In the genomic region with DNA sequence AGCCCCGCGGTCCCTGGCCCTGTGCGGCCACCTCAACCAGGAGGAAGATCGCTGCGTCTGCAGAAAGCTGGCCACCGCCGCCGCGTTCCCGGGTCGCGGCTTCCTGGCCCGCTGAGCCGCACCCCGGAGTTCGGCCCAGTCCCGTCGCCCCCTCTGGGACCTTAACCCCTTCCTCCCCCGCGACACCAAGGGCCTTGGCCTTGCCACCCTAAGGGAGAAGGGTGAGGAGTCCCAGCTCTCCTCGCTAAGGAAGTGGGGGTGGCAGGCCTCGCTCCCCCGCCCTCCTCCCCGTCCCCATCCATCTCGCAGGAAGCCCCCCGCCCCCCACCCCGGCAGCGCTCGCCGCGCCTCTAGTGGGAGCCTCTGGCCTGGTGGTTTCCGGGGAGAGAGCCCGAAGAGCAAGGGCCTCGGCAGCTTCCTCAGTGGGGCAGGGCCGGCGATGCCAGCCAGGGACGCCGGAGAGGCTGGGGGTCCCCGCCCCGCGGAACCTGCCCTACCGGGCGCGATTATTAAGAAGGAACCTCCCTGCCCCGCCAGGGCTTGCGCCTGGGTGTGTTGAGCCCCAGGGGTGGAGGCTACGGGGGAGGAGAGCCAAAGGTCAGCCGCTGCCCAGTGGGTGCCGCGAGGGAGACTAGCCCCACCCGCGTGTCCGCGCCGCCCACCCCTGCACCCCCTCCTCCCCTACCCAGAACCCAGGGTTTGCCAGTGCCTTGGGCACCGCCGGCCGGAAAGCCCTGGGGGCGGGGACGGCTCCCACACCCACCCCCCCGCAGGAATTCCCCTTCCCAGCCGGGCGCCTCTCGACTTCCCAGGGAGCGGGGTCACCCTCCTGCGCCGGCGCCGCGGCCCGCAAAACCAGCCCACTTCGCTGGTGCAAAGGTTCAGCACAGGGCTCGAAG, we compare ENCODE assay signal across 1 cellular context.
TF ChIP-seq lines count a peak whose summit lies in the region.

No MANE protein-coding gene starts in this region.

TF ChIP-seq in HepG2, 621 proteins besides CTCF, POLR2A, EP300 and RAD21 (continued from another document):
- TF ChIP-seq HDAC1 (CRISPR knock-in tag; IDR thresholded peaks at IDR 0.05) (peak; percentile 70), ZC3H4 (CRISPR knock-in tag; IDR thresholded peaks at IDR 0.05; ENCODE audit: borderline replicate concordance) (no peak), ZNF160 (CRISPR knock-in tag; IDR thresholded peaks at IDR 0.05) (0 out of 2 replicates have a peak, but pooled peaks have one; percentile 11), ZNF816 (CRISPR knock-in tag; IDR thresholded peaks at IDR 0.05; ENCODE audit: borderline replicate concordance) (peak; percentile 78; the same call in 1 of the 2 replicates), MIER3 (CRISPR knock-in tag; IDR thresholded peaks at IDR 0.05; ENCODE audit: borderline replicate concordance) (no peak), ZIK1 (CRISPR knock-in tag; IDR thresholded peaks at IDR 0.05; ENCODE audit: borderline replicate concordance, low read depth) (peak; percentile 84; the same call in 1 of the 2 replicates), TCF7L2 (IDR thresholded peaks at IDR 0.05; ENCODE audit: low read depth, low read length) (no peak), AGO1 (IDR thresholded peaks at IDR 0.05; ENCODE audit: low read depth, low read length, poor library complexity, severe bottlenecking) (peak; percentile 98)
- TF ChIP-seq, protein P1, sequence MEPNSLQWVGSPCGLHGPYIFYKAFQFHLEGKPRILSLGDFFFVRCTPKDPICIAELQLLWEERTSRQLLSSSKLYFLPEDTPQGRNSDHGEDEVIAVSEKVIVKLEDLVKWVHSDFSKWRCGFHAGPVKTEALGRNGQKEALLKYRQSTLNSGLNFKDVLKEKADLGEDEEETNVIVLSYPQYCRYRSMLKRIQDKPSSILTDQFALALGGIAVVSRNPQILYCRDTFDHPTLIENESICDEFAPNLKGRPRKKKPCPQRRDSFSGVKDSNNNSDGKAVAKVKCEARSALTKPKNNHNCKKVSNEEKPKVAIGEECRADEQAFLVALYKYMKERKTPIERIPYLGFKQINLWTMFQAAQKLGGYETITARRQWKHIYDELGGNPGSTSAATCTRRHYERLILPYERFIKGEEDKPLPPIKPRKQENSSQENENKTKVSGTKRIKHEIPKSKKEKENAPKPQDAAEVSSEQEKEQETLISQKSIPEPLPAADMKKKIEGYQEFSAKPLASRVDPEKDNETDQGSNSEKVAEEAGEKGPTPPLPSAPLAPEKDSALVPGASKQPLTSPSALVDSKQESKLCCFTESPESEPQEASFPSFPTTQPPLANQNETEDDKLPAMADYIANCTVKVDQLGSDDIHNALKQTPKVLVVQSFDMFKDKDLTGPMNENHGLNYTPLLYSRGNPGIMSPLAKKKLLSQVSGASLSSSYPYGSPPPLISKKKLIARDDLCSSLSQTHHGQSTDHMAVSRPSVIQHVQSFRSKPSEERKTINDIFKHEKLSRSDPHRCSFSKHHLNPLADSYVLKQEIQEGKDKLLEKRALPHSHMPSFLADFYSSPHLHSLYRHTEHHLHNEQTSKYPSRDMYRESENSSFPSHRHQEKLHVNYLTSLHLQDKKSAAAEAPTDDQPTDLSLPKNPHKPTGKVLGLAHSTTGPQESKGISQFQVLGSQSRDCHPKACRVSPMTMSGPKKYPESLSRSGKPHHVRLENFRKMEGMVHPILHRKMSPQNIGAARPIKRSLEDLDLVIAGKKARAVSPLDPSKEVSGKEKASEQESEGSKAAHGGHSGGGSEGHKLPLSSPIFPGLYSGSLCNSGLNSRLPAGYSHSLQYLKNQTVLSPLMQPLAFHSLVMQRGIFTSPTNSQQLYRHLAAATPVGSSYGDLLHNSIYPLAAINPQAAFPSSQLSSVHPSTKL (CRISPR knock-in tag; IDR thresholded peaks at IDR 0.05), result peak; percentile 37; the same call in 1 of the 2 replicates
- TF ChIP-seq, protein P2, sequence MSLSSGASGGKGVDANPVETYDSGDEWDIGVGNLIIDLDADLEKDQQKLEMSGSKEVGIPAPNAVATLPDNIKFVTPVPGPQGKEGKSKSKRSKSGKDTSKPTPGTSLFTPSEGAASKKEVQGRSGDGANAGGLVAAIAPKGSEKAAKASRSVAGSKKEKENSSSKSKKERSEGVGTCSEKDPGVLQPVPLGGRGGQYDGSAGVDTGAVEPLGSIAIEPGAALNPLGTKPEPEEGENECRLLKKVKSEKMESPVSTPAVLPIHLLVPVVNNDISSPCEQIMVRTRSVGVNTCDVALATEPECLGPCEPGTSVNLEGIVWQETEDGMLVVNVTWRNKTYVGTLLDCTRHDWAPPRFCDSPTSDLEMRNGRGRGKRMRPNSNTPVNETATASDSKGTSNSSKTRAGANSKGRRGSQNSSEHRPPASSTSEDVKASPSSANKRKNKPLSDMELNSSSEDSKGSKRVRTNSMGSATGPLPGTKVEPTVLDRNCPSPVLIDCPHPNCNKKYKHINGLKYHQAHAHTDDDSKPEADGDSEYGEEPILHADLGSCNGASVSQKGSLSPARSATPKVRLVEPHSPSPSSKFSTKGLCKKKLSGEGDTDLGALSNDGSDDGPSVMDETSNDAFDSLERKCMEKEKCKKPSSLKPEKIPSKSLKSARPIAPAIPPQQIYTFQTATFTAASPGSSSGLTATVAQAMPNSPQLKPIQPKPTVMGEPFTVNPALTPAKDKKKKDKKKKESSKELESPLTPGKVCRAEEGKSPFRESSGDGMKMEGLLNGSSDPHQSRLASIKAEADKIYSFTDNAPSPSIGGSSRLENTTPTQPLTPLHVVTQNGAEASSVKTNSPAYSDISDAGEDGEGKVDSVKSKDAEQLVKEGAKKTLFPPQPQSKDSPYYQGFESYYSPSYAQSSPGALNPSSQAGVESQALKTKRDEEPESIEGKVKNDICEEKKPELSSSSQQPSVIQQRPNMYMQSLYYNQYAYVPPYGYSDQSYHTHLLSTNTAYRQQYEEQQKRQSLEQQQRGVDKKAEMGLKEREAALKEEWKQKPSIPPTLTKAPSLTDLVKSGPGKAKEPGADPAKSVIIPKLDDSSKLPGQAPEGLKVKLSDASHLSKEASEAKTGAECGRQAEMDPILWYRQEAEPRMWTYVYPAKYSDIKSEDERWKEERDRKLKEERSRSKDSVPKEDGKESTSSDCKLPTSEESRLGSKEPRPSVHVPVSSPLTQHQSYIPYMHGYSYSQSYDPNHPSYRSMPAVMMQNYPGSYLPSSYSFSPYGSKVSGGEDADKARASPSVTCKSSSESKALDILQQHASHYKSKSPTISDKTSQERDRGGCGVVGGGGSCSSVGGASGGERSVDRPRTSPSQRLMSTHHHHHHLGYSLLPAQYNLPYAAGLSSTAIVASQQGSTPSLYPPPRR (CRISPR knock-in tag; IDR thresholded peaks at IDR 0.05; ENCODE audit: borderline replicate concordance), result peak; percentile 36; the same call in 1 of the 2 replicates
- TF ChIP-seq, protein P3, sequence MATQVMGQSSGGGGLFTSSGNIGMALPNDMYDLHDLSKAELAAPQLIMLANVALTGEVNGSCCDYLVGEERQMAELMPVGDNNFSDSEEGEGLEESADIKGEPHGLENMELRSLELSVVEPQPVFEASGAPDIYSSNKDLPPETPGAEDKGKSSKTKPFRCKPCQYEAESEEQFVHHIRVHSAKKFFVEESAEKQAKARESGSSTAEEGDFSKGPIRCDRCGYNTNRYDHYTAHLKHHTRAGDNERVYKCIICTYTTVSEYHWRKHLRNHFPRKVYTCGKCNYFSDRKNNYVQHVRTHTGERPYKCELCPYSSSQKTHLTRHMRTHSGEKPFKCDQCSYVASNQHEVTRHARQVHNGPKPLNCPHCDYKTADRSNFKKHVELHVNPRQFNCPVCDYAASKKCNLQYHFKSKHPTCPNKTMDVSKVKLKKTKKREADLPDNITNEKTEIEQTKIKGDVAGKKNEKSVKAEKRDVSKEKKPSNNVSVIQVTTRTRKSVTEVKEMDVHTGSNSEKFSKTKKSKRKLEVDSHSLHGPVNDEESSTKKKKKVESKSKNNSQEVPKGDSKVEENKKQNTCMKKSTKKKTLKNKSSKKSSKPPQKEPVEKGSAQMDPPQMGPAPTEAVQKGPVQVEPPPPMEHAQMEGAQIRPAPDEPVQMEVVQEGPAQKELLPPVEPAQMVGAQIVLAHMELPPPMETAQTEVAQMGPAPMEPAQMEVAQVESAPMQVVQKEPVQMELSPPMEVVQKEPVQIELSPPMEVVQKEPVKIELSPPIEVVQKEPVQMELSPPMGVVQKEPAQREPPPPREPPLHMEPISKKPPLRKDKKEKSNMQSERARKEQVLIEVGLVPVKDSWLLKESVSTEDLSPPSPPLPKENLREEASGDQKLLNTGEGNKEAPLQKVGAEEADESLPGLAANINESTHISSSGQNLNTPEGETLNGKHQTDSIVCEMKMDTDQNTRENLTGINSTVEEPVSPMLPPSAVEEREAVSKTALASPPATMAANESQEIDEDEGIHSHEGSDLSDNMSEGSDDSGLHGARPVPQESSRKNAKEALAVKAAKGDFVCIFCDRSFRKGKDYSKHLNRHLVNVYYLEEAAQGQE (IDR thresholded peaks at IDR 0.05; ENCODE audit: borderline replicate concordance in 1 of 2, low read depth in 1 of 2, low read length in 2 of 2), result no peak
